ENCODE assay signal across 14 cellular contexts in the genomic region with DNA sequence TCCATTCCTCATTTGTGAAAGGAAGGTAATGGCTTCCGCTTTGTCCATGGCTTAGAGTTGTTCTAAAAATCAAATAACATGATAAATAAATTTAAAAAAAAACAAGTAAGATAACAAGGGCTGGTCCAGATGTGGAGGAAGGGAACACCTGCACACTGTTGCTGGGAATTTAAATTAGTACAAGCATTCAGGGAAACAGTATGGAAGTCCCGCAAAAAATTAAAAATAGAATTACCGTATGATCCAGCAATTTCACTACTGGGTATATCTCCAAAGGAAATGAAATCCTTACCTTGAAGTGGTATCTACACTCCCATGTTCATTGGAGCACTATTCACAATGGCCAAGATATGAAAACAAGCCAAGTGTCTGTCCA. TPM values are rescaled to one million over a fixed set of nuclear protein-coding genes. Genes with fewer than 3 reads are reported as not detected.
DNase-seq lines count a peak whose midpoint lies in the region; ATAC-seq lines count a peak whose summit lies in the region.
"Had no signal": no experiment of that assay in that cellular context is flagged by ENCODE, and none has a peak within 500 bp of the region (broad histone marks: within the 10 kb centered on the region; RNA-seq: fewer than 3 reads in every experiment).

No MANE protein-coding gene starts in this region.

- POLR2A ChIA-PET in CD4-positive, alpha-beta memory T cell (lab: Charles Lee; ENCODE audit: partially characterized antibody), result interaction anchor here (0.8 to 5.5 kb wide), 14 partner anchors 12 to 204 kb away, joined by 3 to 91 read pairs (median 11); partner anchors contain the start of genes SERPINB1, SERPINB9 and WRNIP1

- peak overlapping the region; percentile 80 to 95 (median 86) for H3K4me3 Mint-ChIP-seq in CD4-positive, alpha-beta memory T cell
- peak overlapping the region; percentile 69 for H3K4me3 Mint-ChIP-seq in central memory CD8-positive, alpha-beta T cell

- no peaks in the 10 kb centered on the region for H3K9me3 ChIP-seq in CD4-positive, alpha-beta memory T cell (ENCODE audit: control insufficient read depth in 1 of 2, low read length in 2 of 2)
- H3K9me3 ChIP-seq in Karpas-422 (ENCODE audit: low read length) (no peaks in the 10 kb centered on the region), SJCRH30 (replicated peaks) (no peaks in the 10 kb centered on the region)
- H3K9me3 ChIP-seq: esophagus squamous epithelium, prostate gland had no signal

- no peaks in the 10 kb centered on the region for H4K20me1 ChIP-seq in Karpas-422 (ENCODE audit: insufficient read depth, low read depth, low read length)

- DNase-seq in CD4-positive, alpha-beta memory T cell, result no peak
- DNase-seq in Karpas-422 (no peak), SJCRH30 (no peak), iPS-NIHi11 (ENCODE audit: low spot score) (no peak)
- DNase-seq in central memory CD8-positive, alpha-beta T cell (ENCODE audit: low spot score in 2 of 2), result no peak
- DNase-seq: esophagus squamous epithelium, hypothalamus, NCI-H1417, NCI-H526, SHP77 had no signal

- intact Hi-C loops in CD4-positive, alpha-beta memory T cell (cut with micrococcal nuclease), result loop anchor here (1.0 kb wide), 1 partner anchor 10 kb away; no protein-coding TSS in a partner anchor

- peaks cover 0 to 4% of the 10 kb centered on the region in 2 donors for H3K36me3 Mint-ChIP-seq in CD4-positive, alpha-beta memory T cell
- H3K36me3 Mint-ChIP-seq in central memory CD8-positive, alpha-beta T cell (ENCODE audit: insufficient read depth), result peaks cover 24% of the 10 kb centered on the region

- H3K27ac Mint-ChIP-seq in CD4-positive, alpha-beta memory T cell, result peak overlapping the region; percentile 95 to 100 (median 100)
- H3K27ac Mint-ChIP-seq in central memory CD8-positive, alpha-beta T cell (ENCODE audit: low read depth), result peak overlapping the region; percentile 97

- H3K4me3 ChIP-seq in CD4-positive, alpha-beta memory T cell (ENCODE audit: low read length in 2 of 2), result no peak overlapping the region
- H3K4me3 ChIP-seq in Karpas-422 (ENCODE audit: low read length), result no peak overlapping the region
- no peak overlapping the region for H3K4me3 ChIP-seq in skin epidermis
- no peak overlapping the region for H3K4me3 ChIP-seq in SJCRH30
- H3K4me3 ChIP-seq: lung, prostate gland had no signal

- H3K27me3 Mint-ChIP-seq in CD4-positive, alpha-beta memory T cell, result no peaks in the 10 kb centered on the region
- H3K27me3 Mint-ChIP-seq in central memory CD8-positive, alpha-beta T cell, result no peaks in the 10 kb centered on the region

- peak overlapping the region; percentile 92 for H3K27ac ChIP-seq in CD4-positive, alpha-beta memory T cell (ENCODE audit: low read depth, low read length)
- H3K27ac ChIP-seq in Karpas-422 (ENCODE audit: low read length), result peak overlapping the region; percentile 77
- H3K27ac ChIP-seq in skin epidermis, result peak overlapping the region in 13 of 21 experiments; percentile 36 to 98 (median 81)
- no peak overlapping the region for H3K27ac ChIP-seq in SJCRH30

- H3K4me1 ChIP-seq in CD4-positive, alpha-beta memory T cell (ENCODE audit: insufficient read depth, low read length), result peaks cover 84% of the 10 kb centered on the region
- H3K4me1 ChIP-seq in Karpas-422 (ENCODE audit: low read length), result peaks cover 71% of the 10 kb centered on the region
- peaks cover 28% of the 10 kb centered on the region for H3K4me1 ChIP-seq in SJCRH30
- H3K4me1 ChIP-seq: prostate gland had no signal

- no peaks in the 10 kb centered on the region for H3K79me2 ChIP-seq in Karpas-422 (ENCODE audit: low read length)

- CTCF ChIA-PET in CD4-positive, alpha-beta memory T cell (lab: Charles Lee; ENCODE audit: partially characterized antibody), result interaction anchor here (1.0 to 6.6 kb wide), 7 partner anchors 12 to 73 kb away, joined by 3 to 68 read pairs (median 5); partner anchors contain the start of gene SERPINB1

- H3K9ac ChIP-seq in Karpas-422 (ENCODE audit: low read length), result peak overlapping the region; percentile 40

- H2AFZ ChIP-seq in Karpas-422 (ENCODE audit: low read length), result peak overlapping the region; percentile 23; the same call in 1 of the 2 replicates

- no peak for ATAC-seq in central memory CD8-positive, alpha-beta T cell (replicated peaks; ENCODE audit: extremely low read depth, poor library complexity, severe bottlenecking)
- ATAC-seq in GM19467 (IDR thresholded peaks at IDR 0.05; ENCODE audit: unreplicated experiment), result no peak

- no peak overlapping the region for H3K4me2 ChIP-seq in Karpas-422 (ENCODE audit: low read depth, low read length, poor library complexity, severe bottlenecking)

- peaks cover 64 to 95% (median 82%) of the 10 kb centered on the region in 4 donors for H3K4me1 Mint-ChIP-seq in CD4-positive, alpha-beta memory T cell
- peaks cover 78% of the 10 kb centered on the region for H3K4me1 Mint-ChIP-seq in central memory CD8-positive, alpha-beta T cell

- no peaks in the 10 kb centered on the region for H3K36me3 ChIP-seq in CD4-positive, alpha-beta memory T cell (ENCODE audit: insufficient read depth, low read length)
- H3K36me3 ChIP-seq in Karpas-422 (ENCODE audit: insufficient read depth, low read length), result no peaks in the 10 kb centered on the region
- H3K36me3 ChIP-seq in SJCRH30, result no peaks in the 10 kb centered on the region
- H3K36me3 ChIP-seq: esophagus squamous epithelium, prostate gland had no signal

- H3K9me2 ChIP-seq in Karpas-422 (replicated peaks; ENCODE audit: insufficient read depth, low read length), result no peaks in the 10 kb centered on the region

- H3K27me3 ChIP-seq in CD4-positive, alpha-beta memory T cell (ENCODE audit: insufficient read depth, low read length), result no peaks in the 10 kb centered on the region
- H3K27me3 ChIP-seq in Karpas-422 (ENCODE audit: low read length), result no peaks in the 10 kb centered on the region
- no peaks in the 10 kb centered on the region for H3K27me3 ChIP-seq in SJCRH30
- H3K27me3 ChIP-seq: esophagus squamous epithelium had no signal

- H3K9me3 Mint-ChIP-seq in CD4-positive, alpha-beta memory T cell, result no peaks in the 10 kb centered on the region
- H3K9me3 Mint-ChIP-seq in central memory CD8-positive, alpha-beta T cell, result peaks cover 6% of the 10 kb centered on the region

RNA-seq across cellular contexts. Expression of gene SERPINB1, which starts 17.6 kb away (rescaled TPM):
- total RNA-seq in CD4-positive, alpha-beta memory T cell, result 10 to 100 TPM; 56.7 to 58.0 TPM
- polyA plus RNA-seq in CD4-positive, alpha-beta memory T cell, result 100 to 1,000 TPM; 126 to 159 TPM
- 0.22 TPM in 1 of 2 replicates, not detected in the other for total RNA-seq in Karpas-422 (2014; rRNA removed; shearing (Covaris generic); ENCODE audit: low replicate concordance)
- 2.3 TPM in 2 replicates for total RNA-seq in SJCRH30 (2014; rRNA removed; shearing (Covaris generic))

RNA-seq across cellular contexts. Expression of gene SERPINB9, which starts 43.8 kb away (rescaled TPM):
- 10 to 100 TPM; 83.2 to 88.5 TPM for total RNA-seq in CD4-positive, alpha-beta memory T cell
- 10 to 100 TPM; 20.4 to 41.0 TPM for polyA plus RNA-seq in CD4-positive, alpha-beta memory T cell
- total RNA-seq in Karpas-422 (2014; rRNA removed; shearing (Covaris generic); ENCODE audit: low replicate concordance), result 55.6 and 107 TPM in 2 replicates
- 0.81 and 0.89 TPM in 2 replicates for total RNA-seq in SJCRH30 (2014; rRNA removed; shearing (Covaris generic))

Comparison
In these comparisons a context has a peak if more than half of its experiments do, and no peak if none do; other contexts are left out.
1. RNA of gene SERPINB1, which starts 17.6 kb away (total RNA-seq): 56.7 to 58.0 TPM in CD4-positive, alpha-beta memory T cell; 2.3 TPM in SJCRH30 and 0.22 TPM in Karpas-422; every median in the first group is over 10 times any median in the second.
2. RNA of gene SERPINB9, which starts 43.8 kb away (total RNA-seq): 55.6 to 107 TPM in Karpas-422 and 83.2 to 88.5 TPM in CD4-positive, alpha-beta memory T cell; 0.81 to 0.89 TPM in SJCRH30; every median in the first group is over 10 times any median in the second.